ENCODE assay signal across 1 cellular context in the genomic region with DNA sequence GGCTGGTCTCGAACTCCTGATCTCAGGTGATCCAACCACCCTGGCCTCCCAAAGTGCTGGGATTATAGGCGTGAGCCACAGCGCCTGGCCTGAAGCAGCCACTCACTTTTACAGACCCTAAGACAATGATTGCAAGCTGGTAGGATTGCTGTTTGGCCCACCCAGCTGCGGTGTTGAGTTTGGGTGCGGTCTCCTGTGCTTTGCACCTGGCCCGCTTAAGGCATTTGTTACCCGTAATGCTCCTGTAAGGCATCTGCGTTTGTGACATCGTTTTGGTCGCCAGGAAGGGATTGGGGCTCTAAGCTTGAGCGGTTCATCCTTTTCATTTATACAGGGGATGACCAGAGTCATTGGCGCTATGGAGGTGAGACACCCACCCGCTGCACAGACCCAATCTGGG.
TF ChIP-seq lines count a peak whose summit lies in the region.

No MANE protein-coding gene starts in this region.

TF ChIP-seq in endothelial cell of umbilical vein, 7 proteins besides CTCF, POLR2A, EP300 and RAD21:
- no peak for TF ChIP-seq MYC (IDR thresholded peaks at IDR 0.05; ENCODE audit: low read depth, low read length)
- TF ChIP-seq, protein P1, sequence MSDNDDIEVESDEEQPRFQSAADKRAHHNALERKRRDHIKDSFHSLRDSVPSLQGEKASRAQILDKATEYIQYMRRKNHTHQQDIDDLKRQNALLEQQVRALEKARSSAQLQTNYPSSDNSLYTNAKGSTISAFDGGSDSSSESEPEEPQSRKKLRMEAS (IDR thresholded peaks at IDR 0.05; ENCODE audit: insufficient read depth, insufficient read length), result no peak
- no peak for TF ChIP-seq GATA2 (IDR thresholded peaks at IDR 0.05; ENCODE audit: insufficient read depth, insufficient read length, low read depth, low read length)
- TF ChIP-seq FOS (IDR thresholded peaks at IDR 0.05; ENCODE audit: borderline replicate concordance, insufficient read depth, low read length), result no peak
- no peak for TF ChIP-seq POLR2AphosphoS5 (IDR thresholded peaks at IDR 0.05; ENCODE audit: insufficient read depth, low read depth, low read length)
- no peak for TF ChIP-seq JUN (IDR thresholded peaks at IDR 0.05; ENCODE audit: borderline replicate concordance, insufficient read depth, insufficient read length, low read depth)
- no peak for TF ChIP-seq EZH2 (IDR thresholded peaks at IDR 0.05; ENCODE audit: borderline replicate concordance, low read depth, low read length, severe bottlenecking)
